Comparison of ENCODE assay signal across 29 cellular contexts in the genomic region with DNA sequence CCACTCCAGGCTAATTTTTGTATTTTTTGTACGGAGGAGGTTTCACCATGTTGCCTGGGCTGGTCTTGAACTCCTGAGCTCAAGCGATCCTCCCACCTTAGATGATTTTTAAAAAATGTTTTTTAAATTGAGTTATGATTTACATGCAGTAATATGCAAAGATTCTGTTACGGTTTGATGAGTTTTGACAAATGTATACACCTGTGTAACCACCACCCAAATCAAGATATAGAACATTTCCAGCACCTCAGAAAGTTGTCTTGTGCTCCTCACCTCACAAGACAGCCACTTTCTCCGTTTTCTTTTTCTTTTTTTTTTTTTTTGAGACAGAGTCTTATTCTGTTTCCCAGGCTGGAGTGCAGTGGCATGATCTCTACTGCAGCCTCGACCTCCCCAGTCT. TPM values are rescaled to one million over a fixed set of nuclear protein-coding genes. Genes with fewer than 3 reads are reported as not detected.
DNase-seq lines count a peak whose midpoint lies in the region; ATAC-seq, FAIRE-seq and TF ChIP-seq lines count a peak whose summit lies in the region.
"Had no signal": no experiment of that assay in that cellular context is flagged by ENCODE, and none has a peak within 500 bp of the region (broad histone marks: within the 10 kb centered on the region; RNA-seq: fewer than 3 reads in every experiment).

No MANE protein-coding gene starts in this region.

- H4K20me1 ChIP-seq in Loucy (ENCODE audit: insufficient read depth, low read length, poor library complexity, severe bottlenecking) = peaks cover 30% of the 10 kb centered on the region
- peaks cover 4% of the 10 kb centered on the region; the same call in 1 of the 2 replicates for H4K20me1 ChIP-seq in K562 (replicated peaks; ENCODE audit: control insufficient read depth, insufficient read depth, low read length)

- no peak for TF ChIP-seq RAD21 in K562 (CRISPR knock-in tag; conservative IDR thresholded peaks at IDR 0.05 in 1 of 2, IDR thresholded peaks at IDR 0.05 in 1 of 2)

- no peak for ATAC-seq in activated naive CD4-positive, alpha-beta T cell treated with anti-CD3 and anti-CD28 coated beads, Interleukin-2, amount 50 U/mL, for 72 hours
- no peak for ATAC-seq in K562
- ATAC-seq in stimulated activated effector memory CD8-positive, alpha-beta T cell treated with anti-CD3 and anti-CD28 coated beads, Interleukin-12 subunit alpha, Interleukin-12 subunit beta, amount 100 ng/mL, for 72 hours = no peak
- no peak for ATAC-seq in HG02642 (IDR thresholded peaks at IDR 0.05; ENCODE audit: poor library complexity, unreplicated experiment)
- ATAC-seq: natural killer cell, Panc1 had no signal

- H3K4me3 ChIP-seq in Loucy (ENCODE audit: low read length, poor library complexity, severe bottlenecking) = no peak overlapping the region
- no peak overlapping the region for H3K4me3 ChIP-seq in K562
- H3K4me3 ChIP-seq in kidney (ENCODE audit: low read length in 2 of 2) = no peak overlapping the region
- H3K4me3 ChIP-seq: HAP-1 had no signal

- peaks cover 54% of the 10 kb centered on the region for H3K4me1 Mint-ChIP-seq in activated naive CD4-positive, alpha-beta T cell treated with anti-CD3 and anti-CD28 coated beads for 36 hours (ENCODE audit: low read depth)
- peaks cover 63% of the 10 kb centered on the region for H3K4me1 Mint-ChIP-seq in stimulated activated effector memory CD8-positive, alpha-beta T cell treated with anti-CD3 and anti-CD28 coated beads, Interleukin-12 subunit alpha, Interleukin-12 subunit beta, amount 100 ng/mL, for 72 hours

- peaks cover 64% of the 10 kb centered on the region for H3K4me1 ChIP-seq in Loucy (ENCODE audit: insufficient read depth, low read length, poor library complexity, severe bottlenecking)
- peaks cover 62 to 77% of the 10 kb centered on the region in 2 experiments for H3K4me1 ChIP-seq in K562 (replicated peaks in 1 of 2; ENCODE audit: control insufficient read depth in 2 of 2, insufficient read depth in 2 of 2, low read length in 2 of 2)
- H3K4me1 ChIP-seq in kidney (ENCODE audit: control insufficient read depth in 1 of 2, insufficient read depth in 1 of 2, low read depth in 1 of 2, low read length in 2 of 2) = peaks cover 21 to 35% of the 10 kb centered on the region in 2 donors

- in situ Hi-C loops in K562 (cut with MboI) = no loop called here

- peaks cover 81% of the 10 kb centered on the region for H3K79me2 ChIP-seq in Loucy (ENCODE audit: insufficient read depth, low read length)
- H3K79me2 ChIP-seq in K562 (ENCODE audit: control insufficient read depth, insufficient read depth, low read length) = peaks cover 98% of the 10 kb centered on the region

- no peak for TF ChIP-seq EP300 in K562 (IDR thresholded peaks at IDR 0.05; ENCODE audit: low read length)

- H3K4me2 ChIP-seq in Loucy (ENCODE audit: low read depth, low read length, poor library complexity, severe bottlenecking) = peak overlapping the region; percentile 33
- 0 out of 2 replicates have a peak overlapping the region, but pooled peaks have one; percentile 4 for H3K4me2 ChIP-seq in K562 (ENCODE audit: insufficient read depth, low read length)

- H3K27ac ChIP-seq in K562 (ENCODE audit: extremely low read depth, low read depth, low read length) (peak overlapping the region; percentile 91; the same call in 2 of the 3 replicates), kidney (ENCODE audit: low read depth in 2 of 2, low read length in 2 of 2) (no peak overlapping the region)
- H3K27ac ChIP-seq: HL-60, WERI-Rb-1 had no signal

- no peaks in the 10 kb centered on the region for H3F3A ChIP-seq in Loucy (ENCODE audit: low read depth)

- H3K9ac ChIP-seq in Loucy (ENCODE audit: low read depth, low read length, poor library complexity, severe bottlenecking) (no peak overlapping the region), K562 (ENCODE audit: insufficient read depth in 1 of 2, low read depth in 2 of 2, low read length in 2 of 2) (peak overlapping the region; percentile 9 to 95; a peak in 2 of 4 replicates), kidney (ENCODE audit: low read length in 2 of 2) (no peak overlapping the region)

- CTCF ChIA-PET in activated naive CD4-positive, alpha-beta T cell treated with anti-CD3 and anti-CD28 coated beads for 36 hours (lab: Charles Lee) = no interaction called here
- CTCF ChIA-PET in K562 (lab: Yijun Ruan, JAX; ENCODE audit: low intra/inter-chr PET ratio) = no interaction called here

- POLR2A ChIA-PET in K562 (lab: Yijun Ruan, JAX) = interaction anchor here (0.7 kb wide), 1 partner anchor 28 kb away, joined by 3 read pairs; no protein-coding TSS in a partner anchor

- no peaks in the 10 kb centered on the region for H3K9me3 Mint-ChIP-seq in activated naive CD4-positive, alpha-beta T cell treated with anti-CD3 and anti-CD28 coated beads, Interleukin-2, amount 50 U/mL, for 72 hours
- no peaks in the 10 kb centered on the region for H3K9me3 Mint-ChIP-seq in activated naive CD4-positive, alpha-beta T cell treated with anti-CD3 and anti-CD28 coated beads for 36 hours
- no peaks in the 10 kb centered on the region for H3K9me3 Mint-ChIP-seq in stimulated activated effector memory CD8-positive, alpha-beta T cell treated with anti-CD3 and anti-CD28 coated beads, Interleukin-12 subunit alpha, Interleukin-12 subunit beta, amount 100 ng/mL, for 72 hours
- H3K9me3 Mint-ChIP-seq: natural killer cell had no signal

- no peaks in the 10 kb centered on the region for H3K36me3 ChIP-seq in Loucy (ENCODE audit: insufficient read depth, low read length)
- peaks cover 83% of the 10 kb centered on the region for H3K36me3 ChIP-seq in K562 (ENCODE audit: control insufficient read depth, insufficient read depth, low read length)
- peaks cover 0 to 4% of the 10 kb centered on the region in 2 donors for H3K36me3 ChIP-seq in kidney (ENCODE audit: control insufficient read depth in 1 of 2, insufficient read depth in 2 of 2, low read length in 2 of 2)

- H2AFZ ChIP-seq in Loucy (ENCODE audit: low read length) = no peak overlapping the region
- no peak overlapping the region for H2AFZ ChIP-seq in K562 (ENCODE audit: low read depth, low read length)

- no peaks in the 10 kb centered on the region for H3K27me3 ChIP-seq in Loucy (ENCODE audit: insufficient read depth, low read length, poor library complexity, severe bottlenecking)
- H3K27me3 ChIP-seq in K562 (ENCODE audit: control insufficient read depth in 2 of 2, insufficient read depth in 2 of 2, low read length in 2 of 2) = no peaks in the 10 kb centered on the region

- peak overlapping the region; percentile 50 to 72 for H3K27ac Mint-ChIP-seq in activated naive CD4-positive, alpha-beta T cell treated with anti-CD3 and anti-CD28 coated beads, Interleukin-2, amount 50 U/mL, for 72 hours
- no peak overlapping the region for H3K27ac Mint-ChIP-seq in activated naive CD4-positive, alpha-beta T cell treated with anti-CD3 and anti-CD28 coated beads for 36 hours
- H3K27ac Mint-ChIP-seq in stimulated activated effector memory CD8-positive, alpha-beta T cell treated with anti-CD3 and anti-CD28 coated beads, Interleukin-12 subunit alpha, Interleukin-12 subunit beta, amount 100 ng/mL, for 72 hours = peak overlapping the region; percentile 58

- H3K9me1 ChIP-seq in K562 (ENCODE audit: control insufficient read depth, insufficient read depth, low read length) = peaks cover 4% of the 10 kb centered on the region

- H3K36me3 Mint-ChIP-seq in activated naive CD4-positive, alpha-beta T cell treated with anti-CD3 and anti-CD28 coated beads, Interleukin-2, amount 50 U/mL, for 72 hours = peaks cover 22 to 36% of the 10 kb centered on the region in 2 donors
- H3K36me3 Mint-ChIP-seq in activated naive CD4-positive, alpha-beta T cell treated with anti-CD3 and anti-CD28 coated beads for 36 hours (ENCODE audit: low read depth) = peaks cover 18% of the 10 kb centered on the region
- peaks cover 83% of the 10 kb centered on the region for H3K36me3 Mint-ChIP-seq in stimulated activated effector memory CD8-positive, alpha-beta T cell treated with anti-CD3 and anti-CD28 coated beads, Interleukin-12 subunit alpha, Interleukin-12 subunit beta, amount 100 ng/mL, for 72 hours
- H3K36me3 Mint-ChIP-seq: natural killer cell had no signal

- FAIRE-seq in K562 (lab: Jason Lieb, UNC) (no peak), kidney (lab: Jason Lieb, UNC) (no peak)
- FAIRE-seq: small intestine had no signal

- H3K27me3 Mint-ChIP-seq in activated naive CD4-positive, alpha-beta T cell treated with anti-CD3 and anti-CD28 coated beads for 36 hours (ENCODE audit: low read depth) = no peaks in the 10 kb centered on the region

- no TSS peak for BruUV-seq in K562 (replicated peaks; lab: Mats Ljungman, UMichigan)

- no peak overlapping the region for H3K4me3 Mint-ChIP-seq in activated naive CD4-positive, alpha-beta T cell treated with anti-CD3 and anti-CD28 coated beads for 36 hours
- no peak overlapping the region for H3K4me3 Mint-ChIP-seq in stimulated activated effector memory CD8-positive, alpha-beta T cell treated with anti-CD3 and anti-CD28 coated beads, Interleukin-12 subunit alpha, Interleukin-12 subunit beta, amount 100 ng/mL, for 72 hours
- H3K4me3 Mint-ChIP-seq: natural killer cell had no signal

- WGBS in K562 (ENCODE audit: insufficient coverage, low coverage, missing lambda C conversion rate) = 36% methylated on average over 5 of the region's 5 CpGs

- no peaks in the 10 kb centered on the region for H3K9me2 ChIP-seq in Loucy (replicated peaks; ENCODE audit: low read depth, low read length)

- H3K9me3 ChIP-seq in Loucy (ENCODE audit: insufficient read depth, low read depth, low read length) (no peaks in the 10 kb centered on the region), K562 (replicated peaks; ENCODE audit: control insufficient read depth, insufficient read depth, low read depth, low read length) (no peaks in the 10 kb centered on the region), kidney (ENCODE audit: control insufficient read depth in 1 of 2, low read length in 2 of 2) (no peaks in the 10 kb centered on the region)
- H3K9me3 ChIP-seq: HAP-1 had no signal

- TF ChIP-seq CTCF in Loucy (conservative IDR thresholded peaks at IDR 0.05; ENCODE audit: low read length) (no peak), K562 (IDR thresholded peaks at IDR 0.05 in 2 of 3, conservative IDR thresholded peaks at IDR 0.05 in 1 of 3; ENCODE audit: insufficient read depth in 2 of 3, low read depth in 1 of 3, low read length in 3 of 3) (no peak), kidney (IDR thresholded peaks at IDR 0.05; ENCODE audit: borderline replicate concordance, extremely low read depth, insufficient read depth) (no peak)

- no peak for TF ChIP-seq POLR2A in K562 (conservative IDR thresholded peaks at IDR 0.05)

- DNase-seq in activated naive CD4-positive, alpha-beta T cell treated with anti-CD3 and anti-CD28 coated beads, Interleukin-2, amount 50 U/mL, for 72 hours (ENCODE audit: low spot score in 2 of 2) = no peak
- DNase-seq in activated naive CD4-positive, alpha-beta T cell treated with anti-CD3 and anti-CD28 coated beads for 36 hours = no peak
- DNase-seq in K562 (ENCODE audit: extremely low read depth in 1 of 4, low spot score in 3 of 4) (no peak), kidney (no peak), cerebellar nuclear complex (lab: John Stamatoyannopoulos, UW) (no peak)
- no peak for DNase-seq in stimulated activated effector memory CD8-positive, alpha-beta T cell treated with anti-CD3 and anti-CD28 coated beads, Interleukin-12 subunit alpha, Interleukin-12 subunit beta, amount 100 ng/mL, for 72 hours (ENCODE audit: low spot score in 2 of 2)
- DNase-seq: activated CD4-positive, alpha-beta T cell treated with anti-CD3 and anti-CD28 coated beads, Interleukin-2, amount 50 U/mL, for 1 hour; activated effector memory CD4-positive, alpha-beta T cell treated with Interleukin-2 at 50 U/mL for 16 hours; DND-41; effector CD8-positive, alpha-beta T cell; erythroblast; head of caudate nucleus; natural killer cell; NCI-H1092; NCI-H1694 treated with DMSO at 0.1 percent for 48 hours; NCI-H2171; NCI-H510A; SHP77 treated with DMSO at 0.1 percent for 48 hours; small intestine; stimulated activated CD8-positive, alpha-beta memory T cell treated with anti-CD3 and anti-CD28 coated beads, Interleukin-4, amount 100 ng/mL, for 48 hours; SW 1271; T1000; trophoblast cell; WERI-Rb-1 had no signal

- intact Hi-C loops in activated naive CD4-positive, alpha-beta T cell treated with anti-CD3 and anti-CD28 coated beads for 36 hours (cut with micrococcal nuclease) = no loop called here
- intact Hi-C loops in K562 (cut with micrococcal nuclease) = no loop called here
- intact Hi-C loops in kidney (cut with DNase I) = no loop called here

RNA-seq across cellular contexts. Expression of gene SLC6A6, which starts 4.8 kb away (rescaled TPM):
- total RNA-seq in activated naive CD4-positive, alpha-beta T cell treated with anti-CD3 and anti-CD28 coated beads, Interleukin-2, amount 50 U/mL, for 72 hours = 10 to 100 TPM; 52.7 to 71.9 TPM
- 10 to 100 TPM; 32.2 to 36.9 TPM for total RNA-seq in activated naive CD4-positive, alpha-beta T cell treated with anti-CD3 and anti-CD28 coated beads for 36 hours
- total RNA-seq in K562 (2011; cell fraction: chromatin; rRNA removed; ENCODE audit: low replicate concordance) = 361 and 756 TPM in 2 replicates
- total RNA-seq in K562 (2011; cell fraction: nucleolus; rRNA removed) = 315 and 326 TPM in 2 replicates
- total RNA-seq in K562 (2011; cell fraction: nucleoplasm; rRNA removed) = 358 and 388 TPM in 2 replicates
- 106 and 223 TPM in 2 replicates for total RNA-seq in K562 (2014; rRNA removed)
- total RNA-seq in K562 (2014; rRNA removed; fragmentation: Illumina TruSeq; extraction: Trizol) = 79.6 and 90.2 TPM in 2 replicates
- total RNA-seq in K562 (2015; rRNA removed; fragmentation: Illumina TruSeq; extraction: Trizol) = 91.9 and 93.2 TPM in 2 replicates
- 194 and 203 TPM in 2 replicates for total RNA-seq in K562 (2021)
- 71.4 and 100 TPM in 2 replicates for polyA plus RNA-seq in K562 (2011; rRNA removed)
- polyA plus RNA-seq in K562 (2011; cell fraction: cytosol; rRNA removed) = 56.5 and 73.9 TPM in 2 replicates
- 434 and 457 TPM in 2 replicates for polyA plus RNA-seq in K562 (2011; cell fraction: nucleus; rRNA removed)
- 52.3 and 64.9 TPM in 2 replicates for polyA plus RNA-seq in K562 (2012)
- polyA plus RNA-seq in K562 (2014; fragmentation: Illumina TruSeq; extraction: Trizol) = 121 and 139 TPM in 2 replicates
- 10 to 100 TPM; 12.3 to 14.8 TPM for polyA plus RNA-seq in K562 (2014; fragmentation: Nextera tagmentation; extraction: Ambion mirVana)
- polyA plus RNA-seq in K562 (2014; rRNA removed) = 111 and 129 TPM in 2 replicates
- 75.5 and 106 TPM in 2 replicates for polyA minus RNA-seq in K562 (2011; rRNA and poly(A)+ RNA removed)
- polyA minus RNA-seq in K562 (2011; cell fraction: cytosol; rRNA and poly(A)+ RNA removed) = 40.8 and 83.0 TPM in 2 replicates
- polyA minus RNA-seq in K562 (2011; cell fraction: nucleus; rRNA and poly(A)+ RNA removed) = 138 and 192 TPM in 2 replicates
- 64.0 TPM for total RNA-seq in kidney
- polyA plus RNA-seq in kidney (ENCODE audit: insufficient read depth, low read depth, low replicate concordance) = 7.1 TPM

Comparison
In these comparisons a context has a peak if more than half of its experiments do, and no peak if none do; other contexts are left out.
1. H3K9ac ChIP-seq: peak in K562 (2 of 2); none in Loucy (single experiment) and kidney (0 of 2).